In genomic region chr5:132176543-132176945, GRCh38 we compare ENCODE assay signal across 11 cellular contexts. TPM values are rescaled to one million over a fixed set of nuclear protein-coding genes. Genes with fewer than 3 reads are reported as not detected.
DNase-seq lines count a peak whose midpoint lies in the region; ATAC-seq and TF ChIP-seq lines count a peak whose summit lies in the region.
"Had no signal": no experiment of that assay in that cellular context is flagged by ENCODE, and none has a peak within 500 bp of the region (broad histone marks: within the 10 kb centered on the region; RNA-seq: fewer than 3 reads in every experiment).

No MANE protein-coding gene starts in this region.

- TF ChIP-seq CTCF in NB4 (IDR thresholded peaks at IDR 0.05; ENCODE audit: low read depth, low read length) (no peak), lower lobe of right lung (IDR thresholded peaks at IDR 0.05) (no peak)

- H3K27me3 Mint-ChIP-seq in activated naive CD8-positive, alpha-beta T cell = no peaks in the 10 kb centered on the region
- H3K27me3 Mint-ChIP-seq: T-cell had no signal

- H3K27ac ChIP-seq in lower lobe of right lung = no peak overlapping the region
- H3K27ac ChIP-seq: neutrophil had no signal

- H3K4me1 ChIP-seq in lower lobe of right lung = no peaks in the 10 kb centered on the region

- no peaks in the 10 kb centered on the region for H3K27me3 ChIP-seq in lower lobe of right lung (ENCODE audit: low read depth)
- H3K27me3 ChIP-seq: neutrophil had no signal

- peaks cover 23% of the 10 kb centered on the region for H3K4me1 Mint-ChIP-seq in activated naive CD8-positive, alpha-beta T cell (ENCODE audit: low read depth)

- H3K4me3 ChIP-seq in NB4 (ENCODE audit: low read depth, low read length) = no peak overlapping the region
- H3K4me3 ChIP-seq in lower lobe of right lung = no peak overlapping the region

- H3K9me3 Mint-ChIP-seq in activated naive CD8-positive, alpha-beta T cell (ENCODE audit: low read depth) = peaks cover 6% of the 10 kb centered on the region

- no peak overlapping the region for H3K4me3 Mint-ChIP-seq in activated naive CD8-positive, alpha-beta T cell
- H3K4me3 Mint-ChIP-seq: T-cell had no signal

- ATAC-seq in GM21360 (IDR thresholded peaks at IDR 0.05; ENCODE audit: unreplicated experiment) (peak; percentile 17), HG03159 (IDR thresholded peaks at IDR 0.05; ENCODE audit: unreplicated experiment) (no peak), lower lobe of right lung (no peak)

- TF ChIP-seq POLR2A in NB4 (IDR thresholded peaks at IDR 0.05; ENCODE audit: extremely low read depth, insufficient read length) = no peak

- H3K36me3 Mint-ChIP-seq in activated naive CD8-positive, alpha-beta T cell = peaks cover 4% of the 10 kb centered on the region

- intact Hi-C loops in lower lobe of right lung (cut with DNase I) = no loop called here

- H3K27ac Mint-ChIP-seq in activated naive CD8-positive, alpha-beta T cell = peak overlapping the region; percentile 66

- H3K36me3 ChIP-seq in lower lobe of right lung = no peaks in the 10 kb centered on the region
- H3K36me3 ChIP-seq: neutrophil had no signal

- no peaks in the 10 kb centered on the region for H3K9me3 ChIP-seq in lower lobe of right lung
- H3K9me3 ChIP-seq: Caco-2, neutrophil had no signal

- DNase-seq in ELF-1 (ENCODE audit: low read depth, low spot score) (peak; percentile 9), NB4 (ENCODE audit: low read depth) (peak; percentile 28), H4 (ENCODE audit: low spot score) (no peak), SW 1271 (lab: John Stamatoyannopoulos, UW) (no peak), lower lobe of right lung (no peak)
- DNase-seq: Caco-2, T-cell had no signal

RNA-seq across cellular contexts. Expression of gene P4HA2, which starts 51.1 kb away (rescaled TPM):
- 83.5 and 85.5 TPM in 2 replicates for total RNA-seq in H4 (2014; rRNA removed; shearing (Covaris generic))
- total RNA-seq in lower lobe of right lung = 75.7 TPM

Comparison
In these comparisons a context has a peak if more than half of its experiments do, and no peak if none do; other contexts are left out.
1. DNase-seq: peak in ELF-1 (single experiment) and NB4 (single experiment); none in H4 (single experiment), SW 1271 (0 of 2) and lower lobe of right lung (single experiment).